ENCODE assay signal across 19 cellular contexts in the genomic region with DNA sequence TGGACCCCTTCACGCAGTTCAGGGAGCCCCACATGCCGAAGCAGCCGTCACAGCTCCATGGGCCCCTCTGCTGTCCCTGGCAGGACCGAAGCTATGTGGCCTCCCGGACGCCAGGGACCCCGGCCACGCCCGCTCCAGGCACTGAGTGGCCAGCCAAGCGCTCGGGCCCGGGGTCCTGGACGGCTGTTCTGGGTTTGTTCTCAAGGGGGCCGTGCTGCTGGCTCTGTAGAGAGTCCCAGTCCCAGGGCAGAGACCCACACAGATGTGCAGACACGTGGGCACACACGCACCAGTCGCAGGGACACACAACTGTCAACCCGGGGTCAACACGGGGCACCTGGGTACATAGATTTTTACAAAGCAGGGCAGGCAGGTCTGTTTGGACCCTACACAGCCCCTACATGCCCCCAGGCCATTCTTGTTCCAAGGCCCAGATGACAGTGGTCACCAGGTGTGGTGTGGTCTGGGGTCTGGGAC. TPM values are rescaled to one million over a fixed set of nuclear protein-coding genes. Genes with fewer than 3 reads are reported as not detected.
"Had no signal": no experiment of that assay in that cellular context is flagged by ENCODE, and none has a peak within 500 bp of the region (broad histone marks: within the 10 kb centered on the region; RNA-seq: fewer than 3 reads in every experiment).

No MANE protein-coding gene starts in this region.

- H3K9me3 ChIP-seq: body of pancreas, heart left ventricle, testis had no signal

- H3K27ac ChIP-seq: body of pancreas, heart left ventricle, parathyroid adenoma, testis had no signal

- H3K79me2 ChIP-seq: parathyroid adenoma had no signal

- H3K4me3 Mint-ChIP-seq: activated CD8-positive, alpha-beta memory T cell treated with anti-CD3 and anti-CD28 coated beads, Interleukin-2, amount 10 ng/mL, durations not matched to agents 7 days and 5 days; activated naive CD4-positive, alpha-beta T cell treated with anti-CD3 and anti-CD28 coated beads, Interleukin-2, amount 50 U/mL, for 24 hours; activated T-cell treated with anti-CD3 and anti-CD28 coated beads, Interleukin-2, amount 50 U/mL, for 24 hours; central memory CD8-positive, alpha-beta T cell; nephron; stimulated activated naive CD8-positive, alpha-beta T cell treated with anti-CD3 and anti-CD28 coated beads, Interleukin-15, Interleukin-2, amounts not matched to agents 100 ng/mL and 50 ng/mL, for 24 hours had no signal

- DNase-seq: activated CD4-positive, alpha-beta T cell treated with anti-CD3 and anti-CD28 coated beads, Interleukin-2, amount 50 U/mL, for 4 hours; activated CD8-positive, alpha-beta memory T cell treated with anti-CD3 and anti-CD28 coated beads, Interleukin-2, amount 10 ng/mL, durations not matched to agents 7 days and 5 days; activated effector memory CD4-positive, alpha-beta T cell treated with Interleukin-2 at 50 U/mL for 16 hours; activated T-cell treated with anti-CD3 and anti-CD28 coated beads, Interleukin-2, amount 50 U/mL, for 24 hours; cortex of kidney; effector CD8-positive, alpha-beta T cell; heart left ventricle; left ventricle myocardium superior; mesendoderm; stimulated activated CD4-positive, alpha-beta T cell treated with anti-CD3 and anti-CD28 coated beads, Interleukin-4, amount 100 ng/mL, for 1 hour; testis had no signal

- H3K27ac Mint-ChIP-seq: activated CD8-positive, alpha-beta memory T cell treated with anti-CD3 and anti-CD28 coated beads, Interleukin-2, amount 10 ng/mL, durations not matched to agents 7 days and 5 days; activated naive CD4-positive, alpha-beta T cell treated with anti-CD3 and anti-CD28 coated beads, Interleukin-2, amount 50 U/mL, for 24 hours; activated T-cell treated with anti-CD3 and anti-CD28 coated beads, Interleukin-2, amount 50 U/mL, for 24 hours; nephron; stimulated activated naive CD8-positive, alpha-beta T cell treated with anti-CD3 and anti-CD28 coated beads, Interleukin-15, Interleukin-2, amounts not matched to agents 100 ng/mL and 50 ng/mL, for 24 hours had no signal

- H3K4me1 ChIP-seq: parathyroid adenoma, testis had no signal

- H2AFZ ChIP-seq: parathyroid adenoma had no signal

- ATAC-seq: activated CD8-positive, alpha-beta memory T cell treated with anti-CD3 and anti-CD28 coated beads, Interleukin-2, amount 10 ng/mL, durations not matched to agents 7 days and 5 days; heart left ventricle; left ventricle myocardium superior had no signal

- H3K9me3 Mint-ChIP-seq: activated naive CD4-positive, alpha-beta T cell treated with anti-CD3 and anti-CD28 coated beads, Interleukin-2, amount 50 U/mL, for 24 hours; activated T-cell treated with anti-CD3 and anti-CD28 coated beads, Interleukin-2, amount 50 U/mL, for 24 hours; central memory CD8-positive, alpha-beta T cell; nephron; stimulated activated naive CD8-positive, alpha-beta T cell treated with anti-CD3 and anti-CD28 coated beads, Interleukin-15, Interleukin-2, amounts not matched to agents 100 ng/mL and 50 ng/mL, for 24 hours had no signal

- H3K27me3 Mint-ChIP-seq: activated CD8-positive, alpha-beta memory T cell treated with anti-CD3 and anti-CD28 coated beads, Interleukin-2, amount 10 ng/mL, durations not matched to agents 7 days and 5 days; activated naive CD4-positive, alpha-beta T cell treated with anti-CD3 and anti-CD28 coated beads, Interleukin-2, amount 50 U/mL, for 24 hours; activated T-cell treated with anti-CD3 and anti-CD28 coated beads, Interleukin-2, amount 50 U/mL, for 24 hours; central memory CD8-positive, alpha-beta T cell; stimulated activated naive CD8-positive, alpha-beta T cell treated with anti-CD3 and anti-CD28 coated beads, Interleukin-15, Interleukin-2, amounts not matched to agents 100 ng/mL and 50 ng/mL, for 24 hours had no signal

- H3K27me3 ChIP-seq: testis had no signal

- H3K4me3 ChIP-seq: body of pancreas, heart left ventricle, testis had no signal

RNA-seq across cellular contexts. Expression of a gene that starts 7.8 kb away (rescaled TPM):
- total RNA-seq: body of pancreas, frontal cortex had no signal

RNA-seq across cellular contexts. Expression of a gene that starts 24.8 kb away (rescaled TPM):
- total RNA-seq: frontal cortex, renal cortical epithelial cell had no signal

RNA-seq across cellular contexts. Expression of a gene that starts 32.3 kb away (rescaled TPM):
- total RNA-seq: body of pancreas, frontal cortex, testis had no signal
